ENCODE assay signal across 8 cellular contexts in genomic region chr2:69798909-69799526, GRCh38. TPM values are rescaled to one million over a fixed set of nuclear protein-coding genes. Genes with fewer than 3 reads are reported as not detected.
DNase-seq lines count a peak whose midpoint lies in the region; ATAC-seq and TF ChIP-seq lines count a peak whose summit lies in the region.

No MANE protein-coding gene starts in this region.

- BruUV-seq in Caco-2 (replicated peaks; lab: Mats Ljungman, UMichigan): no TSS peak

- no peaks in the 10 kb centered on the region for H3K9me3 Mint-ChIP-seq in Caco-2 (ENCODE audit: unreplicated experiment)
- no peaks in the 10 kb centered on the region for H3K9me3 Mint-ChIP-seq in activated CD8-positive, alpha-beta T cell treated with anti-CD3 and anti-CD28 coated beads for 36 hours

- H3K4me3 Mint-ChIP-seq in Caco-2 (ENCODE audit: unreplicated experiment): peak overlapping the region; percentile 71
- no peak overlapping the region for H3K4me3 Mint-ChIP-seq in activated CD8-positive, alpha-beta T cell treated with anti-CD3 and anti-CD28 coated beads for 36 hours

- no peaks in the 10 kb centered on the region for H3K27me3 ChIP-seq in Caco-2 (replicated peaks; ENCODE audit: control insufficient read depth, insufficient read depth, low read length)
- H3K27me3 ChIP-seq in thoracic aorta (replicated peaks; ENCODE audit: insufficient read depth): no peaks in the 10 kb centered on the region

- TF ChIP-seq CTCF in Caco-2 (IDR thresholded peaks at IDR 0.05; ENCODE audit: insufficient read depth in 1 of 2, low read depth in 1 of 2, low read length in 1 of 2, severe bottlenecking in 1 of 2, unreplicated experiment in 1 of 2): no peak
- no peak for TF ChIP-seq CTCF in HFF-Myc (IDR thresholded peaks at IDR 0.05; ENCODE audit: low read depth, low read length, missing control alignments)
- no peak for TF ChIP-seq CTCF in activated CD8-positive, alpha-beta T cell treated with anti-CD3 and anti-CD28 coated beads for 36 hours (IDR thresholded peaks at IDR 0.05)
- no peak for TF ChIP-seq CTCF in thoracic aorta (IDR thresholded peaks at IDR 0.05)

- POLR2A ChIA-PET in Caco-2 (lab: Charles Lee): interaction anchor here (0.6 to 1.1 kb wide), 4 partner anchors 9 to 138 kb away, joined by 3 to 7 read pairs (median 4); no protein-coding TSS in a partner anchor
- POLR2A ChIA-PET in activated CD8-positive, alpha-beta T cell treated with anti-CD3 and anti-CD28 coated beads for 36 hours (lab: Charles Lee): interaction anchor here (1.4 kb wide), 1 partner anchor 58 kb away, joined by 5 read pairs; the partner anchor contains the start of gene ANXA4

- peak overlapping the region; percentile 92 for H3K27ac Mint-ChIP-seq in Caco-2 (ENCODE audit: unreplicated experiment)
- H3K27ac Mint-ChIP-seq in activated CD8-positive, alpha-beta T cell treated with anti-CD3 and anti-CD28 coated beads for 36 hours: no peak overlapping the region

- DNase-seq in Caco-2 (peak; percentile 63 to 71), HFF-Myc (ENCODE audit: extremely low read depth, low read depth) (no peak), iris pigment epithelial cell (ENCODE audit: low read depth) (peak; percentile 76), thoracic aorta (ENCODE audit: low spot score) (no peak), NCI-H2227 (lab: John Stamatoyannopoulos, UW; ENCODE audit: unreplicated experiment) (no peak)
- no peak for DNase-seq in activated CD8-positive, alpha-beta T cell treated with anti-CD3 and anti-CD28 coated beads for 36 hours

- peaks cover 27% of the 10 kb centered on the region for H3K36me3 Mint-ChIP-seq in Caco-2 (ENCODE audit: insufficient read depth, unreplicated experiment)
- no peaks in the 10 kb centered on the region for H3K36me3 Mint-ChIP-seq in activated CD8-positive, alpha-beta T cell treated with anti-CD3 and anti-CD28 coated beads for 36 hours (ENCODE audit: low read depth)

- intact Hi-C loops in Caco-2 (cut with micrococcal nuclease; ENCODE audit: unreplicated experiment): loop anchor here (1.0 to 5.0 kb wide), 5 partner anchors 8 to 77 kb away; no protein-coding TSS in a partner anchor
- intact Hi-C loops in activated CD8-positive, alpha-beta T cell treated with anti-CD3 and anti-CD28 coated beads for 36 hours (cut with micrococcal nuclease): no loop called here

- CTCF ChIA-PET in Caco-2 (lab: Charles Lee): interaction anchor here (0.6 to 1.8 kb wide), 6 partner anchors 9 to 236 kb away, joined by 3 to 12 read pairs (median 3); no protein-coding TSS in a partner anchor
- CTCF ChIA-PET in activated CD8-positive, alpha-beta T cell treated with anti-CD3 and anti-CD28 coated beads for 36 hours (lab: Charles Lee): interaction anchor here (1.4 to 8.7 kb wide), 3 partner anchors 9 to 74 kb away, joined by 4 to 73 read pairs (median 32); no protein-coding TSS in a partner anchor

- H3K9me3 ChIP-seq in Caco-2 (no peaks in the 10 kb centered on the region), thoracic aorta (no peaks in the 10 kb centered on the region)

- H3K4me1 ChIP-seq in Caco-2 (peaks cover 49% of the 10 kb centered on the region), thoracic aorta (ENCODE audit: control insufficient read depth in 1 of 2, low read depth in 2 of 2) (peaks cover 7 to 29% of the 10 kb centered on the region in 2 donors)

- ATAC-seq in activated CD8-positive, alpha-beta T cell treated with anti-CD3 and anti-CD28 coated beads for 36 hours: peak; percentile 30
- ATAC-seq in thoracic aorta (ENCODE audit: insufficient number of reproducible peaks, low FRiP score, low read depth) (no peak), GM21423 (IDR thresholded peaks at IDR 0.05; ENCODE audit: unreplicated experiment) (no peak), HG02623 (IDR thresholded peaks at IDR 0.05; ENCODE audit: unreplicated experiment) (no peak)

- peak overlapping the region; percentile 33 for H3K4me3 ChIP-seq in Caco-2 (ENCODE audit: low read depth, low read length)
- H3K4me3 ChIP-seq in HFF-Myc (replicated peaks; ENCODE audit: low read depth, low read length): peak overlapping the region; percentile 19; the same call in 1 of the 2 replicates
- peak overlapping the region; percentile 68 for H3K4me3 ChIP-seq in thoracic aorta

- H3K27me3 Mint-ChIP-seq in Caco-2 (ENCODE audit: insufficient read depth, unreplicated experiment): no peaks in the 10 kb centered on the region
- peaks cover 4% of the 10 kb centered on the region for H3K27me3 Mint-ChIP-seq in activated CD8-positive, alpha-beta T cell treated with anti-CD3 and anti-CD28 coated beads for 36 hours

- H3K36me3 ChIP-seq in Caco-2 (ENCODE audit: control insufficient read depth, insufficient read depth, low read length) (peaks cover 3% of the 10 kb centered on the region), thoracic aorta (no peaks in the 10 kb centered on the region)

- H3K4me1 Mint-ChIP-seq in Caco-2 (ENCODE audit: low read depth, unreplicated experiment): peaks cover 60% of the 10 kb centered on the region
- H3K4me1 Mint-ChIP-seq in activated CD8-positive, alpha-beta T cell treated with anti-CD3 and anti-CD28 coated beads for 36 hours (ENCODE audit: low read depth): peaks cover 7% of the 10 kb centered on the region

- peak overlapping the region; percentile 52 to 68 for H3K27ac ChIP-seq in thoracic aorta

RNA-seq across cellular contexts. Expression of gene GMCL1, which starts 30.4 kb away (rescaled TPM):
- total RNA-seq in Caco-2 (2022) (13.8 and 17.5 TPM in 2 replicates), thoracic aorta (10 to 100 TPM; 13.5 to 24.1 TPM)
- 10 to 100 TPM; 18.1 to 20.4 TPM for total RNA-seq in activated CD8-positive, alpha-beta T cell treated with anti-CD3 and anti-CD28 coated beads for 36 hours

RNA-seq across cellular contexts. Expression of gene ANXA4, which starts 57.1 kb away (rescaled TPM):
- total RNA-seq in Caco-2 (2022) (90.8 and 92.0 TPM in 2 replicates), thoracic aorta (10 to 100 TPM; 62.8 to 67.8 TPM)
- total RNA-seq in activated CD8-positive, alpha-beta T cell treated with anti-CD3 and anti-CD28 coated beads for 36 hours: 10 to 100 TPM; 14.6 to 17.5 TPM

Comparison
In these comparisons a context has a peak if more than half of its experiments do, and no peak if none do; other contexts are left out.
1. DNase-seq: peak in Caco-2 (2 of 2) and iris pigment epithelial cell (single experiment); none in HFF-Myc (single experiment), activated CD8-positive, alpha-beta T cell treated with anti-CD3 and anti-CD28 coated beads for 36 hours (single experiment), thoracic aorta (single experiment) and NCI-H2227 (single experiment).
2. Peak in every context shown above with its lines, with median percentiles within 50 percentile points of each other: H3K4me3 ChIP-seq.